ENCODE assay signal across 8 cellular contexts in genomic region chr12:49342066-49342913, GRCh38. TPM values are rescaled to one million over a fixed set of nuclear protein-coding genes. Genes with fewer than 3 reads are reported as not detected.
DNase-seq lines count a peak whose midpoint lies in the region; ATAC-seq, FAIRE-seq and TF ChIP-seq lines count a peak whose summit lies in the region.

No MANE protein-coding gene starts in this region.

- intact Hi-C loops in colonic mucosa (cut with DNase I) (no loop called here), left colon (cut with DNase I, micrococcal nuclease) (loop anchor here in 1 of 2 donors (10.0 kb wide), 1 partner anchor 173 kb away; no protein-coding TSS in a partner anchor)

- DNase-seq in NCI-H2227 treated with DMSO at 0.1 percent for 48 hours (lab: John Stamatoyannopoulos, UW), result peak; percentile 84
- DNase-seq in activated CD4-positive, alpha-beta T cell treated with anti-CD3 and anti-CD28 coated beads for 48 hours, result peak; percentile 91
- peak; percentile 90 for DNase-seq in colonic mucosa
- DNase-seq in left colon, result peak; percentile 80 to 86
- DNase-seq in stimulated activated CD4-positive, alpha-beta T cell treated with anti-CD3 and anti-CD28 coated beads, Interleukin-1b, Interleukin-23, amount 100 ng/mL, for 48 hours, result peak; percentile 87
- no peak for DNase-seq in urothelium cell line (ENCODE audit: low spot score)

- H3K36me3 ChIP-seq in colonic mucosa, result no peaks in the 10 kb centered on the region

- H3K4me3 ChIP-seq in colonic mucosa, result peak overlapping the region; percentile 48

- H3K27me3 ChIP-seq in colonic mucosa, result peaks cover 54% of the 10 kb centered on the region

- ATAC-seq in GM18505 (IDR thresholded peaks at IDR 0.05; ENCODE audit: unreplicated experiment) (peak; percentile 58), HG03095 (IDR thresholded peaks at IDR 0.05; ENCODE audit: unreplicated experiment) (peak; percentile 53), left colon (peak; percentile 66)

- H3K9ac ChIP-seq in colonic mucosa (ENCODE audit: low read depth in 2 of 2, low read length in 2 of 2), result peak overlapping the region; percentile 9 to 45

- H3K4me1 ChIP-seq in colonic mucosa, result peaks cover 36% of the 10 kb centered on the region

- TF ChIP-seq CTCF in colonic mucosa (IDR thresholded peaks at IDR 0.05), result peak; percentile 85

- H3K9me3 ChIP-seq in colonic mucosa, result no peaks in the 10 kb centered on the region

- FAIRE-seq in urothelium cell line (lab: Jason Lieb, UNC), result no peak

- no peak overlapping the region for H3K27ac ChIP-seq in colonic mucosa

- TF ChIP-seq POLR2A in GM18505 (IDR thresholded peaks at IDR 0.05; ENCODE audit: borderline replicate concordance, extremely low read depth, insufficient read depth, insufficient read length), result no peak

RNA-seq across cellular contexts. Expression of gene DNAJC22, which starts 4.4 kb away (rescaled TPM):
- 10 to 100 TPM; 29.0 to 34.2 TPM for total RNA-seq in colonic mucosa
- total RNA-seq in left colon, result 10 to 100 TPM; 40.2 to 45.6 TPM

RNA-seq across cellular contexts. Expression of gene C1QL4, which starts 5.3 kb away (rescaled TPM):
- total RNA-seq in colonic mucosa, result not detected
- total RNA-seq in left colon, result not detected

RNA-seq across cellular contexts. Expression of gene TROAP, which starts 19.2 kb away (rescaled TPM):
- total RNA-seq in colonic mucosa (10 to 100 TPM; 11.8 to 51.8 TPM), left colon (10 to 100 TPM in 1 of 2 donors, 1 to 10 TPM in 1; 4.9 to 12.4 TPM)

RNA-seq across cellular contexts. Expression of gene SPATS2, which starts 25.0 kb away (rescaled TPM):
- 10 to 100 TPM; 17.2 to 21.9 TPM for total RNA-seq in colonic mucosa
- total RNA-seq in left colon, result 10 to 100 TPM; 15.5 to 18.9 TPM

RNA-seq across cellular contexts. Expression of gene PRPH, which starts 47.3 kb away (rescaled TPM):
- total RNA-seq in colonic mucosa (10 to 100 TPM in 1 of 2 donors, 1 to 10 TPM in 1; 3.9 to 21.9 TPM), left colon (10 to 100 TPM in 1 of 2 donors, 1 to 10 TPM in 1; 5.5 to 14.3 TPM)
